In the genomic region with DNA sequence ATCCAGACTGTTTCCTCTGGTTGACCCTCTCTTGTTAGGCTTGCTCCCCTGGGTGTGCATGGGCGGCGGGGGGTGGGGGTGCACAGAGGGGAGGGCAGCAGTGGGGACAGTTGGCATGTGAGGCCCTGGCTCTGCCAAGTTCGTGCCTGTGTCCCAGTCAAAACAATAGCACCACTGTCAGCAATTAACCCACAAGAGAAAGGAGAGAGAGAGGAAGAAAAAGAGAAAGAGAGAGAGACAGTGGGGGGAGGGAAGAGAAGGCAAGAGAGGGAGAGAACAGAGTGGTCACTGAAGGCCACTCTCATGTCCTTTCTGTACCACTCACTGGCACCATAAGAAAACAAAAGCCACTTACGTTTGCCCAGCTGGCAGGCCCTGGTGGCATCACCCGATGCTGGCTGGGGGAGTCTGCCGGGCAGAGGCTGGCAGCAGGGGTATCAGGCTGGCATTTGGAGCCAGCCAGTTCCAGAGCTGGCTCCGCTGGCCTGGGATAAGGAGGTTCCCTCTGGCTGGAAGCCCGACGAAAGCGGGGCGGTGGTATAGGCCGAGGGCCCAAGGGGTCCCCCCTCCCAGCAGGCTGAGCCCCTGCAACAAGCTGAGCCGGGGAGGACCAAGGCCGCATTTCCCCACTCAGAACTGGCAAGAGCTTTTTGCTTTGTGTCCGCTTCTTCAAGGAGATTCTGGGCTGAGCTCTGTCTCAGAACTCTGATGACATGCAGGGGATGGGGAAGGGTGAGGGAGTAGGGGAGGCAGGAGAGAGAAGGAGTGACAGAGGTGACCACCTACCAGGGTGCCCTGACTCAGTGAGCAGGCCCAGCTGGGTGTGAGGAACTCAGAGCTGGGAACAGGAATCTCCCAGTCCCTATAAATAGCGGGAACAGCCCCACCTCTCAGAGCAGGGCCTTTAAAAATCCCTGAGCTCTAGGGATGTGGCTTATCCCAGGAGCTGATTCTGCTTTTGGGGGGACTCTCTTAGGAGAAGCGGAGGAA, we compare ENCODE assay signal across 11 cellular contexts. TPM values are rescaled to one million over a fixed set of nuclear protein-coding genes. Genes with fewer than 3 reads are reported as not detected.
DNase-seq lines count a peak whose midpoint lies in the region; ATAC-seq and TF ChIP-seq lines count a peak whose summit lies in the region.
"Had no signal": no experiment of that assay in that cellular context is flagged by ENCODE, and none has a peak within 500 bp of the region (broad histone marks: within the 10 kb centered on the region; RNA-seq: fewer than 3 reads in every experiment).

No MANE protein-coding gene starts in this region.

- H3K36me3 ChIP-seq in Panc1 (ENCODE audit: control insufficient read depth, insufficient read depth, low read length), result no peaks in the 10 kb centered on the region
- peaks cover 0 to 12% of the 10 kb centered on the region in 2 donors for H3K36me3 ChIP-seq in prostate gland

- intact Hi-C loops in Panc1 (cut with micrococcal nuclease; ENCODE audit: unreplicated experiment) (no loop called here), head of caudate nucleus (cut with DNase I) (no loop called here), prostate gland (cut with DNase I) (no loop called here)

- H3K4me3 ChIP-seq in Panc1 (ENCODE audit: low read depth in 2 of 2, low read length in 2 of 2) (no peak overlapping the region), prostate gland (no peak overlapping the region)

- H3K9me3 ChIP-seq in Panc1 (ENCODE audit: control insufficient read depth, insufficient read depth, low read depth, low read length), result no peaks in the 10 kb centered on the region
- H3K9me3 ChIP-seq in prostate gland, result no peaks in the 10 kb centered on the region

- no peak for DNase-seq in Panc1 (ENCODE audit: low read depth, low spot score)
- DNase-seq in head of caudate nucleus, result peak; percentile 64 to 94 (median 86)
- DNase-seq in prostate gland (ENCODE audit: low spot score), result no peak
- DNase-seq in islet precursor cell, result no peak
- no peak for DNase-seq in NOMO-1 treated with DMSO at 0.1 percent for 48 hours (lab: John Stamatoyannopoulos, UW; ENCODE audit: unreplicated experiment)
- no peak for DNase-seq in NCI-H2227 treated with DMSO at 0.1 percent for 48 hours (lab: John Stamatoyannopoulos, UW)
- DNase-seq: DMS79, NCI-H1105 treated with DMSO at 0.1 percent for 48 hours, SW 1271 had no signal

- CTCF ChIA-PET in Panc1 (lab: Charles Lee), result interaction anchor here (0.7 kb wide), 1 partner anchor 79 kb away, joined by 6 read pairs; no protein-coding TSS in a partner anchor

- H3K27ac ChIP-seq in Panc1 (ENCODE audit: low read length) (no peak overlapping the region), prostate gland (peak overlapping the region; percentile 11 to 28)

- ATAC-seq in Panc1 (peak; percentile 52; the same call in 1 of the 2 replicates), GM18858 (IDR thresholded peaks at IDR 0.05; ENCODE audit: unreplicated experiment) (no peak)

- BruUV-seq in Panc1 (replicated peaks; lab: Mats Ljungman, UMichigan), result no TSS peak

- H3K4me1 ChIP-seq in Panc1 (ENCODE audit: control insufficient read depth, insufficient read depth, low read length) (no peaks in the 10 kb centered on the region), prostate gland (replicated peaks) (peaks cover 8% of the 10 kb centered on the region)

- 28% methylated on average over 17 of the region's 17 CpGs for WGBS in prostate gland

- TF ChIP-seq CTCF in Panc1 (IDR thresholded peaks at IDR 0.05), result no peak
- TF ChIP-seq CTCF in prostate gland (IDR thresholded peaks at IDR 0.05), result no peak

- in situ Hi-C loops in Panc1 (cut with HindIII; ENCODE audit: low pct_unique_long_range_greater_than_20kb, low sequenced_read_pairs), result no loop called here

- H3K27me3 ChIP-seq in Panc1 (ENCODE audit: control insufficient read depth, insufficient read depth, low read length), result no peaks in the 10 kb centered on the region
- no peaks in the 10 kb centered on the region for H3K27me3 ChIP-seq in prostate gland (replicated peaks; ENCODE audit: insufficient read depth)

- POLR2A ChIA-PET in Panc1 (lab: Charles Lee), result interaction anchor here (0.7 kb wide), 1 partner anchor 36 kb away, joined by 3 read pairs; no protein-coding TSS in a partner anchor

- peak; percentile 3 for TF ChIP-seq POLR2A in GM15510 (IDR thresholded peaks at IDR 0.05; ENCODE audit: borderline replicate concordance, extremely low read depth, insufficient read length)
- no peak for TF ChIP-seq POLR2A in prostate gland (IDR thresholded peaks at IDR 0.05)

RNA-seq across cellular contexts. Expression of a gene that starts 27.9 kb away (rescaled TPM):
- total RNA-seq in Panc1 (2021; ENCODE audit: unreplicated experiment) (19.1 TPM), prostate gland (10 to 100 TPM; 20.9 to 24.1 TPM)
- polyA plus RNA-seq in Panc1 (2012; ENCODE audit: insufficient read length), result 12.8 TPM

RNA-seq across cellular contexts. Expression of a gene that starts 49.5 kb away (rescaled TPM):
- 42.1 TPM for total RNA-seq in Panc1 (2021; ENCODE audit: unreplicated experiment)
- 2.6 TPM for polyA plus RNA-seq in Panc1 (2012; ENCODE audit: insufficient read length)
- 10 to 100 TPM; 38.0 to 66.9 TPM for total RNA-seq in prostate gland

RNA-seq across cellular contexts. Expression of a gene that starts 55.1 kb away (rescaled TPM):
- total RNA-seq in Panc1 (2021; ENCODE audit: unreplicated experiment), result 51.1 TPM
- polyA plus RNA-seq in Panc1 (2012; ENCODE audit: insufficient read length), result 14.8 TPM
- 10 to 100 TPM; 43.5 to 45.0 TPM for total RNA-seq in prostate gland

Comparison
In these comparisons a context has a peak if more than half of its experiments do, and no peak if none do; other contexts are left out.
1. DNase-seq: peak in head of caudate nucleus (42 of 42); none in Panc1 (single experiment), prostate gland (single experiment), islet precursor cell (single experiment), NOMO-1 treated with DMSO at 0.1 percent for 48 hours (single experiment) and NCI-H2227 treated with DMSO at 0.1 percent for 48 hours (single experiment).